Comparison of ENCODE assay signal across 35 cellular contexts in genomic region chr3:157705258-157705657, GRCh38.
"Had no signal": no experiment of that assay in that cellular context is flagged by ENCODE, and none has a peak within 500 bp of the region (broad histone marks: within the 10 kb centered on the region; RNA-seq: fewer than 3 reads in every experiment).

No MANE protein-coding gene starts in this region.

- H3K4me3 Mint-ChIP-seq: activated B cell treated with CpG ODN at 0.5 μM for 24 hours; activated CD4-positive, alpha-beta memory T cell treated with anti-CD3 and anti-CD28 coated beads for 36 hours; activated CD4-positive, alpha-beta T cell treated with anti-CD3 and anti-CD28 coated beads, Interleukin-2, amount 10 ng/mL, durations not matched to agents 24 days and 14 days; activated CD8-positive, alpha-beta T cell treated with anti-CD3 and anti-CD28 coated beads for 36 hours; activated naive CD4-positive, alpha-beta T cell treated with anti-CD3 and anti-CD28 coated beads for 36 hours; activated naive CD8-positive, alpha-beta T cell treated with anti-CD3 and anti-CD28 coated beads for 36 hours; activated T-cell treated with anti-CD3 and anti-CD28 coated beads, Interleukin-2, amount 50 U/mL, for 4 hours; activated T-cell treated with anti-CD3 and anti-CD28 coated beads, Interleukin-2, amount 50 U/mL, for 72 hours; activated T-helper 1 cell treated with anti-CD3 and anti-CD28 coated beads, Interleukin-12 subunit alpha, Interleukin-12 subunit beta, Interleukin-2, Interleukin-4 antibody, amounts not matched to agents 30 ng/mL and 10 ng/mL and 1 ng/mL, durations not matched to agents 14 hours and 24 hours and 36 hours; activated T-helper 17 cell treated with anti-CD3 and anti-CD28 coated beads, Interleukin-2, amount 50 U/mL, for 72 hours; T-helper 1 cell treated with Interleukin-12 subunit alpha and Interleukin-12 subunit beta and Interleukin-4 antibody, amounts not matched to agents 30 μg/mL and 1 μg/mL, for 36 hours; T-helper 2 cell treated with Interferon-gamma antibody and Interleukin-4, amounts not matched to agents 5 μg/mL and 100 μg/mL, for 36 hours had no signal

- DNase-seq: activated B cell treated with CpG ODN at 0.5 μM for 24 hours; activated CD4-positive, alpha-beta memory T cell treated with anti-CD3 and anti-CD28 coated beads for 36 hours; activated CD4-positive, alpha-beta T cell treated with anti-CD3 and anti-CD28 coated beads for 4 hours; activated CD4-positive, alpha-beta T cell treated with anti-CD3 and anti-CD28 coated beads, Interleukin-2, amount 10 ng/mL, durations not matched to agents 24 days and 14 days; activated CD4-positive, alpha-beta T cell treated with anti-CD3 and anti-CD28 coated beads, Interleukin-2, amount 50 U/mL, for 1 hour; activated CD4-positive, alpha-beta T cell treated with anti-CD3 and anti-CD28 coated beads, Interleukin-2, amount 50 U/mL, for 4 hours; activated CD4-positive, CD25-positive, alpha-beta regulatory T cell treated with anti-CD3 and anti-CD28 coated beads, Interleukin-2, amount 50 U/mL, for 72 hours; activated CD8-positive, alpha-beta memory T cell treated with anti-CD3 and anti-CD28 coated beads, Interleukin-2, amount 50 U/mL, for 4 hours; activated CD8-positive, alpha-beta T cell treated with anti-CD3 and anti-CD28 coated beads for 36 hours; activated effector memory CD4-positive, alpha-beta T cell treated with anti-CD3 and anti-CD28 coated beads, Interleukin-2, amount 50 U/mL, for 16 hours; activated gamma-delta T cell treated with Interleukin-2 at 50 U/mL for 16 hours; activated naive CD4-positive, alpha-beta T cell; activated naive CD4-positive, alpha-beta T cell treated with anti-CD3 and anti-CD28 coated beads for 36 hours; activated naive CD4-positive, alpha-beta T cell treated with anti-CD3 and anti-CD28 coated beads, Interleukin-2, amount 50 U/mL, for 16 hours; activated naive CD8-positive, alpha-beta T cell treated with anti-CD3 and anti-CD28 coated beads for 36 hours; activated T-cell treated with anti-CD3 and anti-CD28 coated beads for 4 hours; activated T-cell treated with anti-CD3 and anti-CD28 coated beads, Interleukin-2, amount 50 U/mL, for 1 hour; activated T-cell treated with anti-CD3 and anti-CD28 coated beads, Interleukin-2, amount 50 U/mL, for 4 hours; activated T-cell treated with anti-CD3 and anti-CD28 coated beads, Interleukin-2, amount 50 U/mL, for 72 hours; adrenal gland; amniotic stem cell; aorta; body of pancreas; brain microvascular endothelial cell; central memory CD4-positive, alpha-beta T cell; T-helper 1 cell; T-helper 2 cell; T-helper 9 cell had no signal

- H3K27ac ChIP-seq: adrenal gland, body of pancreas, brain microvascular endothelial cell, breast epithelium, VCaP had no signal

- H3K27ac Mint-ChIP-seq: activated B cell treated with CpG ODN at 0.5 μM for 24 hours; activated CD4-positive, alpha-beta memory T cell treated with anti-CD3 and anti-CD28 coated beads for 36 hours; activated CD4-positive, alpha-beta T cell treated with anti-CD3 and anti-CD28 coated beads, Interleukin-2, amount 10 ng/mL, durations not matched to agents 24 days and 14 days; activated CD8-positive, alpha-beta T cell treated with anti-CD3 and anti-CD28 coated beads for 36 hours; activated naive CD4-positive, alpha-beta T cell treated with anti-CD3 and anti-CD28 coated beads for 36 hours; activated naive CD4-positive, alpha-beta T cell treated with anti-CD3 and anti-CD28 coated beads, Interleukin-2, amount 50 U/mL, for 72 hours; activated naive CD8-positive, alpha-beta T cell treated with anti-CD3 and anti-CD28 coated beads for 36 hours; activated T-cell treated with anti-CD3 and anti-CD28 coated beads, Interleukin-2, amount 50 U/mL, for 72 hours; activated T-helper 1 cell treated with anti-CD3 and anti-CD28 coated beads, Interleukin-12 subunit alpha, Interleukin-12 subunit beta, Interleukin-2, Interleukin-4 antibody, amounts not matched to agents 30 ng/mL and 10 ng/mL and 1 ng/mL, durations not matched to agents 14 hours and 24 hours and 36 hours; activated T-helper 17 cell treated with anti-CD3 and anti-CD28 coated beads, Interleukin-2, amount 50 U/mL, for 72 hours; T-helper 1 cell treated with Interleukin-12 subunit alpha and Interleukin-12 subunit beta and Interleukin-4 antibody, amounts not matched to agents 30 μg/mL and 1 μg/mL, for 36 hours; T-helper 2 cell treated with Interferon-gamma antibody and Interleukin-4, amounts not matched to agents 5 μg/mL and 100 μg/mL, for 36 hours had no signal

- H3K9me3 ChIP-seq: adrenal gland, body of pancreas had no signal

- H3K4me1 ChIP-seq: adrenal gland, body of pancreas, breast epithelium had no signal

- H3K4me3 ChIP-seq: adrenal gland, body of pancreas, breast epithelium had no signal

- H3K36me3 ChIP-seq: adrenal gland, brain microvascular endothelial cell, breast epithelium had no signal

- H3K27me3 ChIP-seq: adrenal gland, body of pancreas, brain microvascular endothelial cell, breast epithelium had no signal

- H3K4me1 Mint-ChIP-seq: activated B cell treated with CpG ODN at 0.5 μM for 24 hours; activated CD4-positive, alpha-beta T cell treated with anti-CD3 and anti-CD28 coated beads, Interleukin-2, amount 10 ng/mL, durations not matched to agents 24 days and 14 days; activated naive CD8-positive, alpha-beta T cell treated with anti-CD3 and anti-CD28 coated beads for 36 hours; activated T-helper 17 cell treated with anti-CD3 and anti-CD28 coated beads, Interleukin-2, amount 50 U/mL, for 72 hours had no signal

- H3K36me3 Mint-ChIP-seq: activated CD4-positive, alpha-beta memory T cell treated with anti-CD3 and anti-CD28 coated beads for 36 hours; activated naive CD4-positive, alpha-beta T cell treated with anti-CD3 and anti-CD28 coated beads, Interleukin-2, amount 50 U/mL, for 72 hours; activated naive CD8-positive, alpha-beta T cell treated with anti-CD3 and anti-CD28 coated beads for 36 hours had no signal

- H3K27me3 Mint-ChIP-seq: activated B cell treated with CpG ODN at 0.5 μM for 24 hours; activated CD4-positive, alpha-beta memory T cell treated with anti-CD3 and anti-CD28 coated beads for 36 hours; activated CD4-positive, alpha-beta T cell treated with anti-CD3 and anti-CD28 coated beads, Interleukin-2, amount 10 ng/mL, durations not matched to agents 24 days and 14 days; activated CD8-positive, alpha-beta T cell treated with anti-CD3 and anti-CD28 coated beads for 36 hours; activated naive CD8-positive, alpha-beta T cell treated with anti-CD3 and anti-CD28 coated beads for 36 hours; activated T-helper 17 cell treated with anti-CD3 and anti-CD28 coated beads, Interleukin-2, amount 50 U/mL, for 72 hours had no signal

- H3K9me3 Mint-ChIP-seq: activated B cell treated with CpG ODN at 0.5 μM for 24 hours; activated CD4-positive, alpha-beta memory T cell treated with anti-CD3 and anti-CD28 coated beads for 36 hours; activated CD4-positive, alpha-beta T cell treated with anti-CD3 and anti-CD28 coated beads, Interleukin-2, amount 10 ng/mL, durations not matched to agents 24 days and 14 days; activated CD8-positive, alpha-beta T cell treated with anti-CD3 and anti-CD28 coated beads for 36 hours; activated naive CD4-positive, alpha-beta T cell treated with anti-CD3 and anti-CD28 coated beads, Interleukin-2, amount 50 U/mL, for 72 hours; activated naive CD8-positive, alpha-beta T cell treated with anti-CD3 and anti-CD28 coated beads for 36 hours; activated T-cell treated with anti-CD3 and anti-CD28 coated beads, Interleukin-2, amount 50 U/mL, for 4 hours; activated T-cell treated with anti-CD3 and anti-CD28 coated beads, Interleukin-2, amount 50 U/mL, for 72 hours; activated T-helper 1 cell treated with anti-CD3 and anti-CD28 coated beads, Interleukin-12 subunit alpha, Interleukin-12 subunit beta, Interleukin-2, Interleukin-4 antibody, amounts not matched to agents 30 ng/mL and 10 ng/mL and 1 ng/mL, durations not matched to agents 14 hours and 24 hours and 36 hours; activated T-helper 17 cell treated with anti-CD3 and anti-CD28 coated beads, Interleukin-2, amount 50 U/mL, for 72 hours; T-helper 1 cell treated with Interleukin-12 subunit alpha and Interleukin-12 subunit beta and Interleukin-4 antibody, amounts not matched to agents 30 μg/mL and 1 μg/mL, for 36 hours; T-helper 2 cell treated with Interferon-gamma antibody and Interleukin-4, amounts not matched to agents 5 μg/mL and 100 μg/mL, for 36 hours had no signal

- ATAC-seq: activated CD8-positive, alpha-beta T cell treated with anti-CD3 and anti-CD28 coated beads for 36 hours; activated naive CD4-positive, alpha-beta T cell treated with anti-CD3 and anti-CD28 coated beads, Interleukin-2, amount 50 U/mL, for 72 hours; activated T-cell treated with anti-CD3 and anti-CD28 coated beads, Interleukin-2, amount 50 U/mL, for 4 hours; activated T-cell treated with anti-CD3 and anti-CD28 coated beads, Interleukin-2, amount 50 U/mL, for 72 hours; activated T-helper 17 cell treated with anti-CD3 and anti-CD28 coated beads, Interleukin-2, amount 50 U/mL, for 72 hours; body of pancreas had no signal
